4 cellular contexts compared by ENCODE assay signal in genomic region chr1:45268310-45268709, GRCh38. TPM values are rescaled to one million over a fixed set of nuclear protein-coding genes. Genes with fewer than 3 reads are reported as not detected.
"Had no signal": no experiment of that assay in that cellular context is flagged by ENCODE, and none has a peak within 500 bp of the region (broad histone marks: within the 10 kb centered on the region; RNA-seq: fewer than 3 reads in every experiment).

No MANE protein-coding gene starts in this region.

RNA-seq across cellular contexts. Expression of gene HPDL, which starts 58.4 kb away (rescaled TPM):
- total RNA-seq: PC-3, Right ventricle myocardium inferior, Right ventricle myocardium superior, SJCRH30 had no signal
